Comparison of ENCODE assay signal across 9 cellular contexts in the genomic region with DNA sequence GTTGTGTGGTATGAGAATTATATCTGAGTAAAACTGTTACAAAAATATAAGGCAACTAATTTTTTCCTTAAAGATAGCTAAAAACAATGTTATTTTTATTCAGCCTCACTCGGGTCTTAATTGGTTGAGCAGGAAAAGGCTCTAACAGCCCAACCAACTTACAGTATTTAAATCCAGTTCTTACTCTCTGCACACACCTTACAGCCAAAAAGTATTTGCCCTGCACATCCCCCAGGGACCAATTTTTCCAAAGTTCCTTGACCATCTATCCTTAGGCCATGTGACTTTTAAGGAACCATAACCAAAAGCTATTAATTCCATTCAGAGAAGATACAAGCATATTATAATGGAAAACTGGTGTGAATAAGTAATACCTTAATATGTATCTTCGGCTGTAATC. TPM values are rescaled to one million over a fixed set of nuclear protein-coding genes. Genes with fewer than 3 reads are reported as not detected.
DNase-seq lines count a peak whose midpoint lies in the region; ATAC-seq and TF ChIP-seq lines count a peak whose summit lies in the region.
"Had no signal": no experiment of that assay in that cellular context is flagged by ENCODE, and none has a peak within 500 bp of the region (broad histone marks: within the 10 kb centered on the region; RNA-seq: fewer than 3 reads in every experiment).

No MANE protein-coding gene starts in this region.

- H3K27ac ChIP-seq in heart right ventricle (peak overlapping the region in 9 of 10 donors; percentile 97 to 99 (median 99)), mammary epithelial cell (ENCODE audit: insufficient read depth, low read depth, low read length) (peak overlapping the region; percentile 96), lung (ENCODE audit: low read depth in 1 of 2, low read length in 1 of 2) (peak overlapping the region in 1 of 2 donors; percentile 88), aorta (ENCODE audit: low read depth in 1 of 2, low read length in 2 of 2) (peak overlapping the region in 1 of 2 donors; percentile 6)

- no peak overlapping the region for H3K4me3 Mint-ChIP-seq in nephron progenitor cell

- TF ChIP-seq CTCF in heart right ventricle (IDR thresholded peaks at IDR 0.05) (no peak), mammary epithelial cell (conservative IDR thresholded peaks at IDR 0.05 in 1 of 2, IDR thresholded peaks at IDR 0.05 in 1 of 2; ENCODE audit: extremely low read depth in 1 of 2, insufficient read depth in 1 of 2, low read depth in 1 of 2, low read length in 2 of 2) (no peak), lung (IDR thresholded peaks at IDR 0.05; ENCODE audit: control extremely low read depth, extremely low read depth) (no peak), nephron progenitor cell (IDR thresholded peaks at IDR 0.05) (no peak)

- ATAC-seq in heart right ventricle (no peak), left ventricle myocardium superior (no peak), lung (ENCODE audit: insufficient read depth, low FRiP score) (no peak), aorta (ENCODE audit: low FRiP score) (no peak)

- no peak overlapping the region for H2AFZ ChIP-seq in mammary epithelial cell (ENCODE audit: low read depth, low read length)

- no peak overlapping the region for H3K27ac Mint-ChIP-seq in nephron progenitor cell

- peaks cover 35% of the 10 kb centered on the region for H3K36me3 Mint-ChIP-seq in nephron progenitor cell (ENCODE audit: low read depth)

- intact Hi-C loops in heart right ventricle (cut with DNase I) = loop anchor here in 5 of 10 donors (10.0 kb wide), 3 partner anchors 135 to 475 kb away; partner anchors contain the start of genes COPS4 (in 4 of the 5), ENOPH1 (in 1 of the 5) and HNRNPDL (in 1 of the 5)
- intact Hi-C loops in left ventricle myocardium superior (cut with micrococcal nuclease) = no loop called here
- intact Hi-C loops in mammary epithelial cell (cut with micrococcal nuclease) = loop anchor here (10.0 kb wide), 1 partner anchor 525 kb away; the partner anchor contains the start of gene HNRNPD
- intact Hi-C loops in aorta (cut with DNase I) = loop anchor here (10.0 kb wide), 2 partner anchors 115 to 525 kb away; partner anchors contain the start of genes HNRNPD (in 1 of the 2) and LIN54 (in 1 of the 2)

- no peaks in the 10 kb centered on the region for H3K27me3 Mint-ChIP-seq in nephron progenitor cell (ENCODE audit: low read depth, poor library complexity)

- CTCF ChIA-PET in mammary epithelial cell (lab: Charles Lee; ENCODE audit: low non-redundant PET) = no interaction called here

- no peaks in the 10 kb centered on the region for H3K9me3 Mint-ChIP-seq in nephron progenitor cell

- H3K4me3 ChIP-seq in heart right ventricle (peak overlapping the region; percentile 56 to 88 (median 72)), mammary epithelial cell (replicated peaks in 1 of 3; ENCODE audit: insufficient read depth in 1 of 3, low read depth in 2 of 3, low read length in 3 of 3) (peak overlapping the region; percentile 69 to 90 (median 70)), lung (peak overlapping the region; percentile 79), aorta (ENCODE audit: low read length in 2 of 2) (peak overlapping the region; percentile 90 to 91)

- in situ Hi-C loops in mammary epithelial cell (cut with MboI; ENCODE audit: low sequenced_read_pairs in 2 of 2) = no loop called here

- DNase-seq in heart right ventricle = no peak
- no peak for DNase-seq in left ventricle myocardium superior
- no peak for DNase-seq in mammary epithelial cell
- DNase-seq in lung (ENCODE audit: low spot score) = no peak
- no peak for DNase-seq in aorta
- no peak for DNase-seq in NCI-H1048 (lab: John Stamatoyannopoulos, UW)
- DNase-seq in nephron progenitor cell = no peak
- DNase-seq in ureter (ENCODE audit: low spot score) = no peak
- DNase-seq: stimulated activated CD4-positive, alpha-beta T cell treated with anti-CD3 and anti-CD28 coated beads, Interleukin-2, amount 100 ng/mL, for 48 hours had no signal

- H3K36me3 ChIP-seq in heart right ventricle = peaks cover 0 to 39% (median 4%) of the 10 kb centered on the region in 9 donors
- H3K36me3 ChIP-seq in mammary epithelial cell (ENCODE audit: insufficient read depth, low read length) = peaks cover 4% of the 10 kb centered on the region
- peaks cover 3% of the 10 kb centered on the region in 2 donors for H3K36me3 ChIP-seq in lung (ENCODE audit: control insufficient read depth in 2 of 2, insufficient read depth in 2 of 2, low read length in 2 of 2)
- no peaks in the 10 kb centered on the region for H3K36me3 ChIP-seq in aorta (ENCODE audit: control insufficient read depth in 1 of 2, insufficient read depth in 2 of 2, low read length in 1 of 2)

- H3K9ac ChIP-seq in mammary epithelial cell (ENCODE audit: insufficient read depth, low read length) = peak overlapping the region; percentile 98

- no peaks in the 10 kb centered on the region for H4K20me1 ChIP-seq in mammary epithelial cell (ENCODE audit: insufficient read depth, low read length)

- peak overlapping the region; percentile 76 for H3K4me2 ChIP-seq in mammary epithelial cell (ENCODE audit: insufficient read depth, low read depth, low read length)

- WGBS in heart right ventricle, 2 donors = 2 to 3% methylated on average over 2 of the region's 2 CpGs
- WGBS in mammary epithelial cell (ENCODE audit: low coverage, missing lambda C conversion rate) = 18% methylated on average over 2 of the region's 2 CpGs
- WGBS in lung, 2 donors = 0 to 1% methylated on average over 2 of the region's 2 CpGs
- 0 to 1% methylated on average over 2 of the region's 2 CpGs for WGBS in aorta, 2 donors

- H3K4me1 ChIP-seq in heart right ventricle (peaks cover 0 to 45% (median 36%) of the 10 kb centered on the region in 9 donors), mammary epithelial cell (ENCODE audit: insufficient read depth, low read length) (peaks cover 6% of the 10 kb centered on the region), lung (ENCODE audit: control insufficient read depth in 2 of 2, insufficient read depth in 2 of 2, low read length in 2 of 2) (peaks cover 0 to 3% of the 10 kb centered on the region in 2 donors), aorta (ENCODE audit: control insufficient read depth in 1 of 2, insufficient read depth in 2 of 2, low read length in 2 of 2) (peaks cover 0 to 2% of the 10 kb centered on the region in 2 donors)

- H3K27me3 ChIP-seq in heart right ventricle (no peaks in the 10 kb centered on the region), mammary epithelial cell (ENCODE audit: insufficient read depth, low read length) (no peaks in the 10 kb centered on the region), lung (ENCODE audit: control insufficient read depth, insufficient read depth) (no peaks in the 10 kb centered on the region), aorta (ENCODE audit: control insufficient read depth in 1 of 2, insufficient read depth in 2 of 2, low read length in 1 of 2) (no peaks in the 10 kb centered on the region)

- H3K9me3 ChIP-seq in heart right ventricle (no peaks in the 10 kb centered on the region), mammary epithelial cell (replicated peaks; ENCODE audit: insufficient read depth, low read length) (no peaks in the 10 kb centered on the region), lung (ENCODE audit: control insufficient read depth in 2 of 2, insufficient read depth in 1 of 2, low read length in 1 of 2) (no peaks in the 10 kb centered on the region), aorta (ENCODE audit: control insufficient read depth, low read length) (no peaks in the 10 kb centered on the region)

- peaks cover 31% of the 10 kb centered on the region for H3K4me1 Mint-ChIP-seq in nephron progenitor cell

- BruUV-seq in mammary epithelial cell (replicated peaks; lab: Mats Ljungman, UMichigan) = no TSS peak

- dilution Hi-C loops in mammary epithelial cell (cut with HindIII; ENCODE audit: low sequenced_read_pairs) = no loop called here

- peaks cover 71% of the 10 kb centered on the region for H3K79me2 ChIP-seq in mammary epithelial cell (ENCODE audit: insufficient read depth, low read length)

RNA-seq across cellular contexts. Expression of gene THAP9, which starts 1.2 kb away (rescaled TPM):
- total RNA-seq in heart right ventricle = 1 to 10 TPM; 3.5 to 9.1 (median 6.2) TPM
- 1 to 10 TPM; 1.9 to 5.4 TPM for polyA plus RNA-seq in heart right ventricle
- 5.3 TPM for total RNA-seq in left ventricle myocardium superior
- total RNA-seq in mammary epithelial cell = 1 to 10 TPM; 2.8 to 3.0 TPM
- polyA plus RNA-seq in mammary epithelial cell = 1.6 TPM
- polyA minus RNA-seq in mammary epithelial cell = not detected
- 10 to 100 TPM in 1 of 2 donors, 1 to 10 TPM in 1; 4.1 to 13.6 TPM for total RNA-seq in lung
- polyA plus RNA-seq in lung = 1 to 10 TPM; 2.0 to 2.1 TPM
- total RNA-seq in aorta = 1 to 10 TPM; 2.6 to 6.5 TPM
- polyA plus RNA-seq in aorta = 1 to 10 TPM; 1.6 to 2.6 TPM
- 6.5 TPM for total RNA-seq in ureter

RNA-seq across cellular contexts. Expression of gene SEC31A, which starts 8.4 kb away (rescaled TPM):
- total RNA-seq in heart right ventricle = 100 to 1,000 TPM in 7 of 10 donors, 10 to 100 TPM in 3; 86.3 to 163 (median 124) TPM
- polyA plus RNA-seq in heart right ventricle = 100 to 1,000 TPM in 1 of 2 donors, 10 to 100 TPM in 1; 82.5 to 121 TPM
- total RNA-seq in left ventricle myocardium superior = 103 TPM
- 100 to 1,000 TPM; 204 to 225 TPM for total RNA-seq in mammary epithelial cell
- 149 TPM for polyA plus RNA-seq in mammary epithelial cell
- 157 TPM for polyA minus RNA-seq in mammary epithelial cell
- 100 to 1,000 TPM; 175 to 244 TPM for total RNA-seq in lung
- 100 to 1,000 TPM in 1 of 2 donors, 10 to 100 TPM in 1; 83.7 to 124 TPM for polyA plus RNA-seq in lung
- 100 to 1,000 TPM; 297 to 338 TPM for total RNA-seq in aorta
- 100 to 1,000 TPM; 100 to 165 TPM for polyA plus RNA-seq in aorta
- 239 TPM for total RNA-seq in ureter
